ENCODE assay signal across 21 cellular contexts in the genomic region with DNA sequence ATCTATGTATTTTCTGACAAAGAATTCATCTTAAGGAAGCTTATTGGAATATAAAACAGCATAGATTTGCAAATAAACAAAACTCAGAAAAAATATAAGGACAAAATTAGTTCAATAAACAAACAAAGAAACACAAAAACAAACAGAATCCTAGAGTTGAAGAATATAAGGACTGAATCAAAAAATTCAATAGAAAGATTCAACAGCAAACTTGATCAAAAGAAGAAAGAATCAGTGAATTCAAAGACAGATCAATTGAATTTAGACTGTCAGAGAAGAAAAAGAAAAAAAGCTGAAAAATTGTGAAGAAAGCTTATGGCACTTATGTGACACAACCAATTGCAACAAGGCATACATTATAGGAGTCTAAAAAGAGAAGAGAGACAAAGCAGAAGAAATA.
DNase-seq lines count a peak whose midpoint lies in the region; ATAC-seq, FAIRE-seq and TF ChIP-seq lines count a peak whose summit lies in the region.
"Had no signal": no experiment of that assay in that cellular context is flagged by ENCODE, and none has a peak within 500 bp of the region (broad histone marks: within the 10 kb centered on the region; RNA-seq: fewer than 3 reads in every experiment).

No MANE protein-coding gene starts in this region.

- no TSS peak for BruUV-seq in K562 (replicated peaks; lab: Mats Ljungman, UMichigan)

- in situ Hi-C loops in K562 (cut with MboI): no loop called here

- no peaks in the 10 kb centered on the region for H4K20me1 ChIP-seq in MM.1S (ENCODE audit: insufficient read depth, low read length)
- H4K20me1 ChIP-seq in K562 (replicated peaks; ENCODE audit: control insufficient read depth, insufficient read depth, low read length): no peaks in the 10 kb centered on the region
- H4K20me1 ChIP-seq: BLaER1 treated with 17β-estradiol and CSF1 and Interleukin-3, amounts not matched to agents 10 nM and 100 nM had no signal

- H3K9ac ChIP-seq in MM.1S (ENCODE audit: low read length): no peak overlapping the region
- no peak overlapping the region for H3K9ac ChIP-seq in K562 (ENCODE audit: insufficient read depth in 1 of 2, low read depth in 2 of 2, low read length in 2 of 2)
- H3K9ac ChIP-seq: BLaER1 treated with 17β-estradiol and CSF1 and Interleukin-3, amounts not matched to agents 10 nM and 100 nM had no signal

- H3K9me3 ChIP-seq in MM.1S (replicated peaks; ENCODE audit: insufficient read depth, low read length) (no peaks in the 10 kb centered on the region), K562 (replicated peaks; ENCODE audit: control insufficient read depth, insufficient read depth, low read depth, low read length) (peaks cover 6% of the 10 kb centered on the region), small intestine (ENCODE audit: control insufficient read depth, low read depth) (no peaks in the 10 kb centered on the region)

- no peak for TF ChIP-seq POLR2A in K562 (conservative IDR thresholded peaks at IDR 0.05)

- intact Hi-C loops in K562 (cut with micrococcal nuclease): no loop called here

- no peaks in the 10 kb centered on the region for H3K27me3 ChIP-seq in MM.1S (replicated peaks; ENCODE audit: insufficient read depth, low read length)
- H3K27me3 ChIP-seq in K562 (ENCODE audit: control insufficient read depth in 2 of 2, insufficient read depth in 2 of 2, low read length in 2 of 2): no peaks in the 10 kb centered on the region
- no peaks in the 10 kb centered on the region for H3K27me3 ChIP-seq in small intestine (ENCODE audit: control insufficient read depth in 2 of 2, insufficient read depth in 2 of 2, low read length in 2 of 2)
- H3K27me3 ChIP-seq: BLaER1 treated with 17β-estradiol and CSF1 and Interleukin-3, amounts not matched to agents 10 nM and 100 nM had no signal

- POLR2A ChIA-PET in K562 (lab: Yijun Ruan, JAX): interaction anchor here (0.7 kb wide), 1 partner anchor 20 kb away, joined by 3 read pairs; no protein-coding TSS in a partner anchor

- no peaks in the 10 kb centered on the region for H3K9me2 ChIP-seq in MM.1S (replicated peaks; ENCODE audit: insufficient read depth, low read length)

- H2AFZ ChIP-seq in MM.1S (ENCODE audit: low read length): no peak overlapping the region
- no peak overlapping the region for H2AFZ ChIP-seq in K562 (ENCODE audit: low read depth, low read length)

- H3K79me2 ChIP-seq in MM.1S (ENCODE audit: low read length) (no peaks in the 10 kb centered on the region), K562 (ENCODE audit: control insufficient read depth, insufficient read depth, low read length) (no peaks in the 10 kb centered on the region)

- H3K27ac ChIP-seq in MM.1S (ENCODE audit: low read length) (no peak overlapping the region), K562 (ENCODE audit: extremely low read depth, low read depth, low read length) (no peak overlapping the region), small intestine (ENCODE audit: low read depth in 1 of 2, low read length in 1 of 2) (no peak overlapping the region)
- H3K27ac ChIP-seq: BLaER1 treated with 17β-estradiol and CSF1 and Interleukin-3, amounts not matched to agents 10 nM and 100 nM; C4-2B had no signal

- FAIRE-seq in D721Med (lab: Jason Lieb, UNC): peak; percentile 70
- FAIRE-seq in K562 (lab: Jason Lieb, UNC): no peak
- peak; percentile 84 for FAIRE-seq in small intestine (lab: Jason Lieb, UNC)
- FAIRE-seq: A204.1, G401.6, GM12891 had no signal

- no peak for TF ChIP-seq RAD21 in K562 (CRISPR knock-in tag; conservative IDR thresholded peaks at IDR 0.05 in 1 of 2, IDR thresholded peaks at IDR 0.05 in 1 of 2)

- no peaks in the 10 kb centered on the region for H3F3A ChIP-seq in MM.1S (ENCODE audit: insufficient read depth, low read length)

- ATAC-seq in K562: no peak
- no peak for ATAC-seq in HG03432 (IDR thresholded peaks at IDR 0.05; ENCODE audit: unreplicated experiment)
- ATAC-seq: CD8-positive, alpha-beta T cell had no signal

- no peak for DNase-seq in D721Med (ENCODE audit: insufficient read length, low spot score)
- DNase-seq in MM.1S: peak; percentile 2
- no peak for DNase-seq in K562 (ENCODE audit: extremely low read depth in 1 of 4, low spot score in 3 of 4)
- no peak for DNase-seq in small intestine
- no peak for DNase-seq in GM20000 (ENCODE audit: low spot score)
- no peak for DNase-seq in AG08395 (ENCODE audit: low spot score)
- DNase-seq in GM19238 (ENCODE audit: insufficient read length, low spot score): no peak
- DNase-seq: 8988T; ACHN; AML-193; Caco-2; CD4-positive, alpha-beta T cell; CD8-positive, alpha-beta T cell; DMS79 treated with DMSO at 0.1 percent for 48 hours; GF-D8 had no signal

- CTCF ChIA-PET in K562 (lab: Yijun Ruan, JAX; ENCODE audit: low intra/inter-chr PET ratio): no interaction called here

- TF ChIP-seq CTCF in D721Med (IDR thresholded peaks at IDR 0.05; ENCODE audit: insufficient read depth, missing control alignments) (no peak), MM.1S (IDR thresholded peaks at IDR 0.05; ENCODE audit: low read length) (no peak), K562 (IDR thresholded peaks at IDR 0.05 in 2 of 3, conservative IDR thresholded peaks at IDR 0.05 in 1 of 3; ENCODE audit: insufficient read depth in 2 of 3, low read depth in 1 of 3, low read length in 3 of 3) (no peak), GM20000 (IDR thresholded peaks at IDR 0.05; ENCODE audit: extremely low read depth, missing control alignments) (no peak)

- no peaks in the 10 kb centered on the region for H3K9me1 ChIP-seq in K562 (ENCODE audit: control insufficient read depth, insufficient read depth, low read length)

- H3K4me3 ChIP-seq in MM.1S (ENCODE audit: low read length) (no peak overlapping the region), K562 (no peak overlapping the region), small intestine (ENCODE audit: low read depth in 1 of 2, low read length in 2 of 2) (no peak overlapping the region)
- H3K4me3 ChIP-seq: BLaER1 treated with 17β-estradiol and CSF1 and Interleukin-3, amounts not matched to agents 10 nM and 100 nM had no signal

- no peaks in the 10 kb centered on the region for H3K36me3 ChIP-seq in MM.1S (replicated peaks; ENCODE audit: insufficient read depth, low read length)
- no peaks in the 10 kb centered on the region for H3K36me3 ChIP-seq in K562 (ENCODE audit: control insufficient read depth, insufficient read depth, low read length)
- H3K36me3 ChIP-seq in small intestine (ENCODE audit: control insufficient read depth in 2 of 2, insufficient read depth in 2 of 2, low read length in 2 of 2): no peaks in the 10 kb centered on the region
- H3K36me3 ChIP-seq: BLaER1 treated with 17β-estradiol and CSF1 and Interleukin-3, amounts not matched to agents 10 nM and 100 nM had no signal

- H3K4me1 ChIP-seq in MM.1S (ENCODE audit: low read length): no peaks in the 10 kb centered on the region
- no peaks in the 10 kb centered on the region for H3K4me1 ChIP-seq in K562 (replicated peaks in 1 of 2; ENCODE audit: control insufficient read depth in 2 of 2, insufficient read depth in 2 of 2, low read length in 2 of 2)
- no peaks in the 10 kb centered on the region for H3K4me1 ChIP-seq in small intestine (ENCODE audit: control insufficient read depth in 2 of 2, insufficient read depth in 1 of 2, low read depth in 1 of 2, low read length in 1 of 2)
- H3K4me1 ChIP-seq: BLaER1 treated with 17β-estradiol and CSF1 and Interleukin-3, amounts not matched to agents 10 nM and 100 nM; Caco-2 had no signal

- TF ChIP-seq EP300 in K562 (IDR thresholded peaks at IDR 0.05; ENCODE audit: low read length): no peak

- H3K4me2 ChIP-seq in MM.1S (ENCODE audit: low read depth, low read length): no peak overlapping the region
- no peak overlapping the region for H3K4me2 ChIP-seq in K562 (ENCODE audit: insufficient read depth, low read length)
- H3K4me2 ChIP-seq: BLaER1 treated with 17β-estradiol and CSF1 and Interleukin-3, amounts not matched to agents 10 nM and 100 nM had no signal

TF ChIP-seq in K562, 482 proteins besides CTCF, POLR2A, EP300 and RAD21:
- TF ChIP-seq, protein P1, sequence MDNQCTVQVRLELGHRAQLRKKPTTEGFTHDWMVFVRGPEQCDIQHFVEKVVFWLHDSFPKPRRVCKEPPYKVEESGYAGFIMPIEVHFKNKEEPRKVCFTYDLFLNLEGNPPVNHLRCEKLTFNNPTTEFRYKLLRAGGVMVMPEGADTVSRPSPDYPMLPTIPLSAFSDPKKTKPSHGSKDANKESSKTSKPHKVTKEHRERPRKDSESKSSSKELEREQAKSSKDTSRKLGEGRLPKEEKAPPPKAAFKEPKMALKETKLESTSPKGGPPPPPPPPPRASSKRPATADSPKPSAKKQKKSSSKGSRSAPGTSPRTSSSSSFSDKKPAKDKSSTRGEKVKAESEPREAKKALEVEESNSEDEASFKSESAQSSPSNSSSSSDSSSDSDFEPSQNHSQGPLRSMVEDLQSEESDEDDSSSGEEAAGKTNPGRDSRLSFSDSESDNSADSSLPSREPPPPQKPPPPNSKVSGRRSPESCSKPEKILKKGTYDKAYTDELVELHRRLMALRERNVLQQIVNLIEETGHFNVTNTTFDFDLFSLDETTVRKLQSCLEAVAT (IDR thresholded peaks at IDR 0.05): no peak
- TF ChIP-seq ELF2 (CRISPR knock-in tag; IDR thresholded peaks at IDR 0.05): no peak
- TF ChIP-seq, protein P2, sequence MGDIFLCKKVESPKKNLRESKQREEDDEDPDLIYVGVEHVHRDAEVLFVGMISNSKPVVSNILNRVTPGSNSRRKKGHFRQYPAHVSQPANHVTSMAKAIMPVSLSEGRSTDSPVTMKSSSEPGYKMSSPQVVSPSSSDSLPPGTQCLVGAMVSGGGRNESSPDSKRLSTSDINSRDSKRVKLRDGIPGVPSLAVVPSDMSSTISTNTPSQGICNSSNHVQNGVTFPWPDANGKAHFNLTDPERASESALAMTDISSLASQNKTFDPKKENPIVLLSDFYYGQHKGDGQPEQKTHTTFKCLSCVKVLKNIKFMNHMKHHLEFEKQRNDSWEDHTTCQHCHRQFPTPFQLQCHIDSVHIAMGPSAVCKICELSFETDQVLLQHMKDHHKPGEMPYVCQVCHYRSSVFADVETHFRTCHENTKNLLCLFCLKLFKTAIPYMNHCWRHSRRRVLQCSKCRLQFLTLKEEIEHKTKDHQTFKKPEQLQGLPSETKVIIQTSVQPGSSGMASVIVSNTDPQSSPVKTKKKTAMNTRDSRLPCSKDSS (IDR thresholded peaks at IDR 0.05; ENCODE audit: low read depth, partially characterized antibody): peak; percentile 71
- peak; percentile 78; the same call in 1 of the 2 replicates for TF ChIP-seq TRIM28 (IDR thresholded peaks at IDR 0.05)
- TF ChIP-seq ATF1 (CRISPR knock-in tag; IDR thresholded peaks at IDR 0.05): no peak
- TF ChIP-seq ATF1 (tag; IDR thresholded peaks at IDR 0.05): no peak
- 0 out of 3 replicates have a peak, but pooled peaks of 1 of the 2 experiments have one; percentile 31 for TF ChIP-seq CBX3 (IDR thresholded peaks at IDR 0.05; ENCODE audit: borderline replicate concordance in 1 of 2, low read length in 2 of 2)
- no peak for TF ChIP-seq SMAD1 (IDR thresholded peaks at IDR 0.05; ENCODE audit: low read depth, low read length, partially characterized antibody)
TF ChIP-seq in K562: peak in this region for 3.
